In the genomic region with DNA sequence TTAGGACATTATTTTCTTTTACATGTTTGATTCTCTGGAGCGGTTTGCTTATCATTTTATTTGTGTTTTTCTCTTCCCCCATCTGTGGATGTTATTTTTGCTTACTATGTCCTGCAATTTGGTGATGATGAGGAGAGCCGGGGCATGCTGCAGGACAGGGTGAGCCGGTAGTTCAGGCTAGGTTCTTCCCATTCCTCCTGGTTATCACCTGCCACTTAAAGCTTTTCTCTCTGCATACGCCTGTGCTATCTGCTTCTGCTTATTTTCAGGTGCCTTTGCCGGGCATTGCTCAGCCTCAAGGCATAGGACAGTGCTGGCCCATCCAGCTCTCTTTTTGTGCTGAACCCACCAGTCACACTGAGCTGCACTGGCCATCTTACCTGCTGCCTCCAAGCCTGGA, we compare ENCODE assay signal across 29 cellular contexts.
"Had no signal": no experiment of that assay in that cellular context is flagged by ENCODE, and none has a peak within 500 bp of the region (broad histone marks: within the 10 kb centered on the region; RNA-seq: fewer than 3 reads in every experiment).

No MANE protein-coding gene starts in this region.

- H3K9me3 Mint-ChIP-seq: activated naive CD4-positive, alpha-beta T cell treated with anti-CD3 and anti-CD28 coated beads, Interleukin-2, amount 50 U/mL, for 24 hours; activated naive CD8-positive, alpha-beta T cell treated with anti-CD3 and anti-CD28 coated beads, Interleukin-2, amount 50 U/mL, for 24 hours; activated T-helper 2 cell treated with anti-CD3 and anti-CD28 coated beads, Interferon-gamma antibody, Interleukin-2, Interleukin-4, amounts not matched to agents 10 μg/mL and 5 μg/mL and 100 μg/mL, durations not matched to agents 14 hours and 24 hours and 36 hours; endodermal cell; stimulated activated memory B cell treated with anti-CD40 and anti-IgM and Interleukin-4, amounts not matched to agents 10 μg/mL and 1 μg/mL and 100 μg/mL, for 72 hours; stimulated activated naive CD8-positive, alpha-beta T cell treated with anti-CD3 and anti-CD28 coated beads, Interleukin-15, amount 100 ng/mL, for 72 hours had no signal

- H3K4me1 Mint-ChIP-seq: activated naive CD4-positive, alpha-beta T cell treated with anti-CD3 and anti-CD28 coated beads, Interleukin-2, amount 50 U/mL, for 24 hours; nephron progenitor cell; stimulated activated memory B cell treated with anti-CD40 and anti-IgM and Interleukin-4, amounts not matched to agents 10 μg/mL and 1 μg/mL and 100 μg/mL, for 72 hours had no signal

- H3K27me3 ChIP-seq: esophagus muscularis mucosa, foreskin keratinocyte, sigmoid colon, upper lobe of right lung had no signal

- H3K9me3 ChIP-seq: esophagus muscularis mucosa, lower lobe of right lung, psoas muscle, sigmoid colon, upper lobe of right lung had no signal

- H3K36me3 ChIP-seq: esophagus muscularis mucosa, heart left ventricle, sigmoid colon, WERI-Rb-1 had no signal

- H3K4me1 ChIP-seq: esophagus muscularis mucosa, foreskin keratinocyte, lower lobe of right lung, parathyroid adenoma, psoas muscle, sigmoid colon, upper lobe of right lung had no signal

- H3K27ac ChIP-seq: esophagus muscularis mucosa, foreskin keratinocyte, heart left ventricle, lower lobe of right lung, parathyroid adenoma, psoas muscle, sigmoid colon, upper lobe of right lung, WERI-Rb-1 had no signal

- H3K27ac Mint-ChIP-seq: activated CD8-positive, alpha-beta T cell treated with anti-CD3 and anti-CD28 coated beads, Interleukin-2, amount 10 ng/mL, durations not matched to agents 7 days and 5 days; activated naive CD4-positive, alpha-beta T cell treated with anti-CD3 and anti-CD28 coated beads, Interleukin-2, amount 50 U/mL, for 24 hours; activated naive CD8-positive, alpha-beta T cell treated with anti-CD3 and anti-CD28 coated beads, Interleukin-2, amount 50 U/mL, for 24 hours; activated T-helper 2 cell treated with anti-CD3 and anti-CD28 coated beads, Interferon-gamma antibody, Interleukin-2, Interleukin-4, amounts not matched to agents 10 μg/mL and 5 μg/mL and 100 μg/mL, durations not matched to agents 14 hours and 24 hours and 36 hours; endodermal cell; nephron progenitor cell; stimulated activated memory B cell treated with anti-CD40 and anti-IgM and Interleukin-4, amounts not matched to agents 10 μg/mL and 1 μg/mL and 100 μg/mL, for 72 hours had no signal

- H3K4me3 ChIP-seq: esophagus muscularis mucosa, heart left ventricle, lower lobe of right lung, psoas muscle, sigmoid colon, upper lobe of right lung had no signal

- DNase-seq: activated CD8-positive, alpha-beta memory T cell treated with anti-CD3 and anti-CD28 coated beads, Interleukin-2, amount 10 ng/mL, durations not matched to agents 7 days and 5 days; activated CD8-positive, alpha-beta T cell treated with anti-CD3 and anti-CD28 coated beads, Interleukin-2, amount 10 ng/mL, durations not matched to agents 7 days and 5 days; activated naive CD8-positive, alpha-beta T cell treated with anti-CD3 and anti-CD28 coated beads, Interleukin-2, amount 50 U/mL, for 24 hours; amygdala; caudate nucleus; endodermal cell; foreskin keratinocyte; heart left ventricle; hypothalamus; kidney glomerular epithelial cell; lower lobe of right lung; mesendoderm; nephron progenitor cell; psoas muscle; sigmoid colon; small intestine; stimulated activated CD4-positive, alpha-beta T cell treated with anti-CD3 and anti-CD28 coated beads, Interleukin-4, amount 100 ng/mL, for 24 hours; stimulated activated naive CD8-positive, alpha-beta T cell treated with anti-CD3 and anti-CD28 coated beads, Interleukin-15, amount 100 ng/mL, for 72 hours; substantia nigra; T-helper 1 cell; upper lobe of right lung; WERI-Rb-1 had no signal

- H3K4me3 Mint-ChIP-seq: activated CD8-positive, alpha-beta memory T cell treated with anti-CD3 and anti-CD28 coated beads, Interleukin-2, amount 10 ng/mL, durations not matched to agents 7 days and 5 days; activated CD8-positive, alpha-beta T cell treated with anti-CD3 and anti-CD28 coated beads, Interleukin-2, amount 10 ng/mL, durations not matched to agents 7 days and 5 days; activated naive CD4-positive, alpha-beta T cell treated with anti-CD3 and anti-CD28 coated beads, Interleukin-2, amount 50 U/mL, for 24 hours; activated naive CD8-positive, alpha-beta T cell treated with anti-CD3 and anti-CD28 coated beads, Interleukin-2, amount 50 U/mL, for 24 hours; endodermal cell; nephron progenitor cell; stimulated activated memory B cell treated with anti-CD40 and anti-IgM and Interleukin-4, amounts not matched to agents 10 μg/mL and 1 μg/mL and 100 μg/mL, for 72 hours; stimulated activated naive CD8-positive, alpha-beta T cell treated with anti-CD3 and anti-CD28 coated beads, Interleukin-15, amount 100 ng/mL, for 72 hours had no signal

- ATAC-seq: activated CD4-positive, CD25-positive, alpha-beta regulatory T cell treated with anti-CD3 and anti-CD28 coated beads, Interleukin-2, amount 50 U/mL, for 24 hours; activated CD8-positive, alpha-beta memory T cell treated with anti-CD3 and anti-CD28 coated beads, Interleukin-2, amount 10 ng/mL, durations not matched to agents 7 days and 5 days; activated CD8-positive, alpha-beta T cell treated with anti-CD3 and anti-CD28 coated beads, Interleukin-2, amount 10 ng/mL, durations not matched to agents 7 days and 5 days; activated naive CD8-positive, alpha-beta T cell treated with anti-CD3 and anti-CD28 coated beads, Interleukin-2, amount 50 U/mL, for 24 hours; foreskin keratinocyte; heart left ventricle; left lobe of liver; lower lobe of right lung; psoas muscle; stimulated activated memory B cell treated with anti-CD40 and anti-IgM and Interleukin-4, amounts not matched to agents 10 μg/mL and 1 μg/mL and 100 μg/mL, for 72 hours; stimulated activated naive CD8-positive, alpha-beta T cell treated with anti-CD3 and anti-CD28 coated beads, Interleukin-15, amount 100 ng/mL, for 72 hours; upper lobe of right lung had no signal

- H3K27me3 Mint-ChIP-seq: activated CD8-positive, alpha-beta memory T cell treated with anti-CD3 and anti-CD28 coated beads, Interleukin-2, amount 10 ng/mL, durations not matched to agents 7 days and 5 days; activated naive CD4-positive, alpha-beta T cell treated with anti-CD3 and anti-CD28 coated beads, Interleukin-2, amount 50 U/mL, for 24 hours; activated naive CD8-positive, alpha-beta T cell treated with anti-CD3 and anti-CD28 coated beads, Interleukin-2, amount 50 U/mL, for 24 hours; stimulated activated memory B cell treated with anti-CD40 and anti-IgM and Interleukin-4, amounts not matched to agents 10 μg/mL and 1 μg/mL and 100 μg/mL, for 72 hours; stimulated activated naive CD8-positive, alpha-beta T cell treated with anti-CD3 and anti-CD28 coated beads, Interleukin-15, amount 100 ng/mL, for 72 hours had no signal
